In genomic region chr11:118930152-118930712, GRCh38 we compare ENCODE assay signal across 8 cellular contexts. TPM values are rescaled to one million over a fixed set of nuclear protein-coding genes. Genes with fewer than 3 reads are reported as not detected.
DNase-seq lines count a peak whose midpoint lies in the region; ATAC-seq and TF ChIP-seq lines count a peak whose summit lies in the region.

No MANE protein-coding gene starts in this region.

- peak overlapping the region; percentile 76 for H3K9ac ChIP-seq in mesenchymal stem cell (ENCODE audit: low read length)

- H2AK5ac ChIP-seq in mesenchymal stem cell (ENCODE audit: low read length, severe bottlenecking), result peak overlapping the region; percentile 5

- WGBS in mesenchymal stem cell, result 2% methylated on average over 16 of the region's 18 CpGs

- peaks cover 42% of the 10 kb centered on the region for H3K4me1 Mint-ChIP-seq in activated CD8-positive, alpha-beta T cell treated with anti-CD3 and anti-CD28 coated beads for 36 hours (ENCODE audit: low read depth)

- DNase-seq in AG20443 (ENCODE audit: low spot score) (peak; percentile 79), HEK293T (ENCODE audit: extremely low spot score) (peak; percentile 80), NCI-H748 (lab: John Stamatoyannopoulos, UW; ENCODE audit: unreplicated experiment) (peak; percentile 94), mesenchymal stem cell (peak; percentile 82)
- DNase-seq in activated CD8-positive, alpha-beta T cell treated with anti-CD3 and anti-CD28 coated beads for 36 hours, result peak; percentile 96
- DNase-seq in effector memory CD4-positive, alpha-beta T cell, result peak; percentile 78 to 83 (median 79)
- peak; percentile 69 for DNase-seq in stimulated activated CD8-positive, alpha-beta memory T cell treated with anti-CD3 and anti-CD28 coated beads, Interleukin-12 subunit alpha, Interleukin-12 subunit beta, amount 100 ng/mL, for 4 hours (ENCODE audit: low read depth)

- H2BK15ac ChIP-seq in mesenchymal stem cell (ENCODE audit: low read depth, poor library complexity, severe bottlenecking), result peak overlapping the region; percentile 75

- H2AFZ ChIP-seq in mesenchymal stem cell (ENCODE audit: low read depth, low read length), result no peak overlapping the region

- TF ChIP-seq CTCF in activated CD8-positive, alpha-beta T cell treated with anti-CD3 and anti-CD28 coated beads for 36 hours (IDR thresholded peaks at IDR 0.05), result peak; percentile 92

- H3K23ac ChIP-seq in mesenchymal stem cell (ENCODE audit: low read length in 2 of 2), result no peak overlapping the region

- H3K4me2 ChIP-seq in mesenchymal stem cell (ENCODE audit: low read length, poor library complexity, severe bottlenecking), result peak overlapping the region; percentile 79

- H4K8ac ChIP-seq in mesenchymal stem cell (ENCODE audit: low read length), result peak overlapping the region; percentile 96

- H3K27me3 Mint-ChIP-seq in activated CD8-positive, alpha-beta T cell treated with anti-CD3 and anti-CD28 coated beads for 36 hours, result no peaks in the 10 kb centered on the region

- peak overlapping the region; percentile 93 for H4K91ac ChIP-seq in mesenchymal stem cell (ENCODE audit: low read length)

- H3K4me3 Mint-ChIP-seq in activated CD8-positive, alpha-beta T cell treated with anti-CD3 and anti-CD28 coated beads for 36 hours, result peak overlapping the region; percentile 90

- peaks cover 25% of the 10 kb centered on the region for H3K4me1 ChIP-seq in effector memory CD4-positive, alpha-beta T cell (ENCODE audit: control insufficient read depth, insufficient read depth, low read length, poor library complexity, severe bottlenecking)
- peaks cover 14% of the 10 kb centered on the region for H3K4me1 ChIP-seq in mesenchymal stem cell (ENCODE audit: control insufficient read depth, insufficient read depth, low read depth, low read length)

- H3K79me1 ChIP-seq in mesenchymal stem cell (replicated peaks; ENCODE audit: low read length, poor library complexity, severe bottlenecking), result peaks cover 4% of the 10 kb centered on the region

- H3K18ac ChIP-seq in mesenchymal stem cell (ENCODE audit: low read depth in 1 of 2, low read length in 2 of 2), result peak overlapping the region; percentile 29 to 93

- peak overlapping the region; percentile 3 to 31 for H3K4ac ChIP-seq in mesenchymal stem cell (ENCODE audit: low read depth in 1 of 2, low read length in 2 of 2)

- H2BK12ac ChIP-seq in mesenchymal stem cell (ENCODE audit: low read length in 2 of 2), result peak overlapping the region; percentile 73 to 75

- peak overlapping the region; percentile 98 for H3K27ac ChIP-seq in effector memory CD4-positive, alpha-beta T cell (ENCODE audit: insufficient read depth, low read length, poor library complexity, severe bottlenecking)
- peak overlapping the region; percentile 87 for H3K27ac ChIP-seq in mesenchymal stem cell (ENCODE audit: low read length, poor library complexity, severe bottlenecking)

- no peak overlapping the region for H2BK5ac ChIP-seq in mesenchymal stem cell (ENCODE audit: low read depth, low read length, poor library complexity, severe bottlenecking)

- H3K36me3 ChIP-seq in effector memory CD4-positive, alpha-beta T cell (ENCODE audit: control insufficient read depth, insufficient read depth, low read length), result no peaks in the 10 kb centered on the region
- no peaks in the 10 kb centered on the region for H3K36me3 ChIP-seq in mesenchymal stem cell (ENCODE audit: control insufficient read depth in 1 of 2, insufficient read depth in 2 of 2, low read depth in 1 of 2, low read length in 2 of 2)

- no peak overlapping the region for H3K14ac ChIP-seq in mesenchymal stem cell (ENCODE audit: low read length in 2 of 2)

- no peaks in the 10 kb centered on the region for H3K36me3 Mint-ChIP-seq in activated CD8-positive, alpha-beta T cell treated with anti-CD3 and anti-CD28 coated beads for 36 hours (ENCODE audit: low read depth)

- no peaks in the 10 kb centered on the region for H3K9me3 ChIP-seq in effector memory CD4-positive, alpha-beta T cell (ENCODE audit: control insufficient read depth, low read length)
- H3K9me3 ChIP-seq in mesenchymal stem cell (ENCODE audit: control insufficient read depth, low read length), result no peaks in the 10 kb centered on the region

- peak overlapping the region; percentile 45 for H2BK120ac ChIP-seq in mesenchymal stem cell (ENCODE audit: low read depth, low read length)

- CTCF ChIA-PET in HEK293T (lab: Yijun Ruan, JAX), result interaction anchor here (0.7 to 2.9 kb wide), 10 partner anchors 13 to 240 kb away, joined by 3 to 19 read pairs (median 3); no protein-coding TSS in a partner anchor
- CTCF ChIA-PET in activated CD8-positive, alpha-beta T cell treated with anti-CD3 and anti-CD28 coated beads for 36 hours (lab: Charles Lee), result interaction anchor here (0.6 to 3.5 kb wide), 29 partner anchors 10 to 335 kb away, joined by 3 to 37 read pairs (median 5); partner anchors contain the start of genes CENATAC, CXCR5, DDX6 and TRAPPC4

- POLR2A ChIA-PET in HEK293T (lab: Yijun Ruan, JAX), result interaction anchor here (1.0 to 2.0 kb wide), 6 partner anchors 20 to 166 kb away, joined by 3 to 9 read pairs (median 4); partner anchors contain the start of genes DDX6, RPS25 and TRAPPC4
- POLR2A ChIA-PET in activated CD8-positive, alpha-beta T cell treated with anti-CD3 and anti-CD28 coated beads for 36 hours (lab: Charles Lee), result interaction anchor here (1.2 to 4.7 kb wide), 6 partner anchors 10 to 139 kb away, joined by 3 to 33 read pairs (median 3); partner anchors contain the start of gene DDX6

- H3K9me3 Mint-ChIP-seq in activated CD8-positive, alpha-beta T cell treated with anti-CD3 and anti-CD28 coated beads for 36 hours, result no peaks in the 10 kb centered on the region

- intact Hi-C loops in activated CD8-positive, alpha-beta T cell treated with anti-CD3 and anti-CD28 coated beads for 36 hours (cut with micrococcal nuclease), result loop anchor here (2.0 kb wide), 1 partner anchor 17 kb away; no protein-coding TSS in a partner anchor

- H3K27me3 ChIP-seq in effector memory CD4-positive, alpha-beta T cell (replicated peaks; ENCODE audit: control insufficient read depth, insufficient read depth, low read length, poor library complexity, severe bottlenecking), result no peaks in the 10 kb centered on the region
- peaks cover 5 to 7% of the 10 kb centered on the region in 2 experiments for H3K27me3 ChIP-seq in mesenchymal stem cell (ENCODE audit: control insufficient read depth in 1 of 2, insufficient read depth in 1 of 2, low read length in 2 of 2)

- peak; percentile 41 for ATAC-seq in activated CD8-positive, alpha-beta T cell treated with anti-CD3 and anti-CD28 coated beads for 36 hours
- ATAC-seq in GM18909 (IDR thresholded peaks at IDR 0.05; ENCODE audit: poor library complexity, unreplicated experiment), result no peak

- H3K4me3 ChIP-seq in effector memory CD4-positive, alpha-beta T cell (ENCODE audit: insufficient read depth, low read depth, low read length, poor library complexity, severe bottlenecking), result peak overlapping the region; percentile 83
- H3K4me3 ChIP-seq in mesenchymal stem cell (ENCODE audit: insufficient read depth in 1 of 2, low read depth in 1 of 2, low read length in 2 of 2), result peak overlapping the region; percentile 69 to 90

- H3K27ac Mint-ChIP-seq in activated CD8-positive, alpha-beta T cell treated with anti-CD3 and anti-CD28 coated beads for 36 hours, result peak overlapping the region; percentile 98

TF ChIP-seq in HEK293T, 16 proteins besides CTCF, POLR2A, EP300 and RAD21:
- TF ChIP-seq ZNF384 (IDR thresholded peaks at IDR 0.05), result no peak
- 0 out of 2 replicates have a peak, but pooled peaks have one; percentile 13 for TF ChIP-seq FOXM1 (IDR thresholded peaks at IDR 0.05; ENCODE audit: borderline replicate concordance)
- peak; percentile 78 for TF ChIP-seq L3MBTL2 (conservative IDR thresholded peaks at IDR 0.05)
- no peak for TF ChIP-seq PKNOX1 (IDR thresholded peaks at IDR 0.05)
- TF ChIP-seq CTBP1 (IDR thresholded peaks at IDR 0.05; ENCODE audit: borderline replicate concordance), result peak; percentile 74; the same call in 1 of the 2 replicates

RNA-seq across cellular contexts. Expression of gene BCL9L, which starts 4.5 kb away (rescaled TPM):
- 10 to 100 TPM; 35.9 to 38.8 TPM for total RNA-seq in activated CD8-positive, alpha-beta T cell treated with anti-CD3 and anti-CD28 coated beads for 36 hours
- 121 TPM for polyA plus RNA-seq in mesenchymal stem cell (2013, experiment 1 of 2)
- polyA plus RNA-seq in mesenchymal stem cell (2013, experiment 2 of 2), result 115 TPM

RNA-seq across cellular contexts. Expression of gene UPK2, which starts 25.9 kb away (rescaled TPM):
- 1 to 10 TPM; 1.5 to 2.2 TPM for total RNA-seq in activated CD8-positive, alpha-beta T cell treated with anti-CD3 and anti-CD28 coated beads for 36 hours
- polyA plus RNA-seq in mesenchymal stem cell (2013, experiment 1 of 2), result 0.04 TPM
- polyA plus RNA-seq in mesenchymal stem cell (2013, experiment 2 of 2), result not detected

RNA-seq across cellular contexts. Expression of gene FOXR1, which starts 41.3 kb away (rescaled TPM):
- total RNA-seq in activated CD8-positive, alpha-beta T cell treated with anti-CD3 and anti-CD28 coated beads for 36 hours, result not detected
- not detected for polyA plus RNA-seq in mesenchymal stem cell (2013, experiment 1 of 2)
- not detected for polyA plus RNA-seq in mesenchymal stem cell (2013, experiment 2 of 2)

RNA-seq across cellular contexts. Expression of gene CXCR5, which starts 46.5 kb away (rescaled TPM):
- total RNA-seq in activated CD8-positive, alpha-beta T cell treated with anti-CD3 and anti-CD28 coated beads for 36 hours, result under 1 TPM; 0.60 to 0.92 TPM
- polyA plus RNA-seq in mesenchymal stem cell (2013, experiment 1 of 2), result 0.01 TPM
- 0.01 TPM for polyA plus RNA-seq in mesenchymal stem cell (2013, experiment 2 of 2)
